1 cellular context compared by ENCODE assay signal in the genomic region with DNA sequence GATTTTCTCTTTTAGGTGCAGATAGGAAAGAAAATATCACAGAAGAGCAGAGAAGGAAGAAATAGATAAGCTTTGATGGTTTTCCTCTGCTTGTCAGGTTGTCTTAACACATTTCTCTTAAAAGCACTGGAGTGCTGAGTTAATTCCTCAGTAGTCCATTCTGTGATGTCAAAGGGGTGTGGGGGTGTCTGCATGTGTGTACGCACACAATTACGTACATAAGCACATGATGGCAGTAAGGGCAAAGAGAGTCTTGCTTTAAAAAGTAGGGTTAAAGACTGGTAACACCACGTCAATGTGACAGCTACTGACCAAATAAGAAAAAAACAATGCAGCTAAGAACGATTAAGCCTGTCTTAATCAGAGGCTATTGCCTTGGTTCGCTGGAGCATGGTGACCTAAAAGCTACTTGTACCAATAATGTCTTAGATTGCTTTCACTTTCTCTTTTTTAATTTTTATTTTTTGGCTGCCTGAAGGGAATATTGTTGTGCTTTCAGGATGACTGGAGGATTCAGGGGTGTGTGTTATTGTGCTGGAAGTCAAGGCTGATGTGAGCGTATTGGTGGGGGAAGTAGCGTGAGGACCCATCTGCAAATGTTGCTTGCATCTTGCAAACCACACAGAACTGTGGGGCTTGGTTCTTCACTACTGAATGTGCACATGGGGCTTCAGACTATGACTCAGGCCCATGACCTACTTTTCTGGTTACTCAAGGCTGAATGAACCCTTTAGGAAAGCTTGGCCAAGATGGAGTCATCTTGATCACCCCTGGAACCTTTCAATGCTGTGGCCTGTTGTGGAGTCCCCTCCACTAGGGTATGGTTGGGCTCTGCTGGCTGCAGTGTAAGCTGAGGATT.
TF ChIP-seq lines count a peak whose summit lies in the region.

No MANE protein-coding gene starts in this region.

TF ChIP-seq in IMR-90, 13 proteins besides CTCF, POLR2A, EP300 and RAD21 (continued from another document):
- TF ChIP-seq ELK1 (IDR thresholded peaks at IDR 0.05; ENCODE audit: borderline replicate concordance, low read depth, low read length) = no peak
TF ChIP-seq in IMR-90: peak in this region for 2.
